ENCODE assay signal across 8 cellular contexts in the genomic region with DNA sequence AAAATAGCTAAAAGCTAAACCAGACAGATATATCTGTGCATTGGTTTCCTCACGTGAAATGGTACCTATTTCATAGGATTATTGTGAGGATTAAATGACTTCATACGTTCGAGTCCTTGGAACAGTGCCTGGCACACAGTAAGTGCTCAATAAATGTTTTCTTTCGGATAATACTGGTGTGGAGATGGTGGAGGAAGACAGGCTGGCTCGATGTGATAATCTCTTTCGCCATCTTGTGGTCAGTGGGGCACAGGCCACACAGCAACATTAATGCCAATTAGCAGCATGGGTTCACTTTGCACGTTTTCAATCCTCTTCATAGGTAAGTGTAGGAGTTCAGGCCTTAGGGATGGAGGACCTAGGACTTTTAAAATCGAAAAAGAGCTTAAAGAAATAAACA. TPM values are rescaled to one million over a fixed set of nuclear protein-coding genes. Genes with fewer than 3 reads are reported as not detected.
DNase-seq lines count a peak whose midpoint lies in the region; ATAC-seq and TF ChIP-seq lines count a peak whose summit lies in the region.

No MANE protein-coding gene starts in this region.

- H3K36me3 ChIP-seq in breast epithelium = no peaks in the 10 kb centered on the region
- no peaks in the 10 kb centered on the region for H3K36me3 ChIP-seq in effector memory CD4-positive, alpha-beta T cell (ENCODE audit: control insufficient read depth, insufficient read depth, low read length)

- no peak overlapping the region for H3K27ac ChIP-seq in breast epithelium
- H3K27ac ChIP-seq in effector memory CD4-positive, alpha-beta T cell (ENCODE audit: insufficient read depth, low read length, poor library complexity, severe bottlenecking) = no peak overlapping the region

- H3K4me1 ChIP-seq in breast epithelium = no peaks in the 10 kb centered on the region
- H3K4me1 ChIP-seq in effector memory CD4-positive, alpha-beta T cell (ENCODE audit: control insufficient read depth, insufficient read depth, low read length, poor library complexity, severe bottlenecking) = no peaks in the 10 kb centered on the region

- DNase-seq in DMS53 (lab: John Stamatoyannopoulos, UW) = peak; percentile 71
- DNase-seq in NCI-H128 (lab: John Stamatoyannopoulos, UW; ENCODE audit: unreplicated experiment) = peak; percentile 12
- DNase-seq in breast epithelium (ENCODE audit: low spot score in 2 of 2) = no peak
- peak; percentile 19 for DNase-seq in myocyte (ENCODE audit: low read depth)
- no peak for DNase-seq in effector memory CD4-positive, alpha-beta T cell
- no peak for DNase-seq in DMS153 treated with DMSO at 0.1 percent for 48 hours (lab: John Stamatoyannopoulos, UW; ENCODE audit: unreplicated experiment)
- no peak for DNase-seq in activated CD8-positive, alpha-beta memory T cell treated with anti-CD3 and anti-CD28 coated beads, Interleukin-2, amount 50 U/mL, for 48 hours

- ATAC-seq in GM19025 (IDR thresholded peaks at IDR 0.05; ENCODE audit: low read depth, unreplicated experiment) = peak; percentile 72

- intact Hi-C loops in breast epithelium (cut with DNase I; ENCODE audit: low total_unique reads) = no loop called here

- TF ChIP-seq POLR2A in breast epithelium (IDR thresholded peaks at IDR 0.05) = no peak

- no peak overlapping the region for H3K4me3 ChIP-seq in breast epithelium
- H3K4me3 ChIP-seq in effector memory CD4-positive, alpha-beta T cell (ENCODE audit: insufficient read depth, low read depth, low read length, poor library complexity, severe bottlenecking) = no peak overlapping the region

- TF ChIP-seq CTCF in breast epithelium (IDR thresholded peaks at IDR 0.05) = peak in 2 of 3 donors; percentile 10 to 30

- peaks cover 0 to 51% of the 10 kb centered on the region in 2 donors for H3K27me3 ChIP-seq in breast epithelium
- H3K27me3 ChIP-seq in effector memory CD4-positive, alpha-beta T cell (replicated peaks; ENCODE audit: control insufficient read depth, insufficient read depth, low read length, poor library complexity, severe bottlenecking) = no peaks in the 10 kb centered on the region

- no peaks in the 10 kb centered on the region for H3K9me3 ChIP-seq in breast epithelium
- H3K9me3 ChIP-seq in effector memory CD4-positive, alpha-beta T cell (ENCODE audit: control insufficient read depth, low read length) = no peaks in the 10 kb centered on the region

RNA-seq across cellular contexts. Expression of a gene that starts 9.3 kb away (rescaled TPM):
- total RNA-seq in breast epithelium = not detected
- total RNA-seq in myocyte = not detected in 2 replicates
- polyA plus RNA-seq in myocyte (2012) = not detected

RNA-seq across cellular contexts. Expression of a gene that starts 40.9 kb away (rescaled TPM):
- total RNA-seq in breast epithelium = 1 to 10 TPM; 2.2 to 4.7 (median 2.3) TPM
- 0.99 and 1.4 TPM in 2 replicates for total RNA-seq in myocyte
- 2.4 TPM for polyA plus RNA-seq in myocyte (2012)

Comparison
In these comparisons a context has a peak if more than half of its experiments do, and no peak if none do; other contexts are left out.
1. DNase-seq: peak in DMS53 (single experiment), NCI-H128 (single experiment) and myocyte (single experiment); none in breast epithelium (0 of 2), effector memory CD4-positive, alpha-beta T cell (0 of 3), DMS153 treated with DMSO at 0.1 percent for 48 hours (single experiment) and activated CD8-positive, alpha-beta memory T cell treated with anti-CD3 and anti-CD28 coated beads, Interleukin-2, amount 50 U/mL, for 48 hours (single experiment).